In genomic region chr13:95603887-95604533, GRCh38 we compare ENCODE assay signal across 13 cellular contexts. TPM values are rescaled to one million over a fixed set of nuclear protein-coding genes. Genes with fewer than 3 reads are reported as not detected.
DNase-seq lines count a peak whose midpoint lies in the region; ATAC-seq and TF ChIP-seq lines count a peak whose summit lies in the region.
"Had no signal": no experiment of that assay in that cellular context is flagged by ENCODE, and none has a peak within 500 bp of the region (broad histone marks: within the 10 kb centered on the region; RNA-seq: fewer than 3 reads in every experiment).

No MANE protein-coding gene starts in this region.

- no peaks in the 10 kb centered on the region for H3K9me3 ChIP-seq in mammary epithelial cell (replicated peaks; ENCODE audit: insufficient read depth, low read length)
- no peaks in the 10 kb centered on the region for H3K9me3 ChIP-seq in right lobe of liver
- H3K9me3 ChIP-seq: testis had no signal

- CTCF ChIA-PET in mammary epithelial cell (lab: Charles Lee; ENCODE audit: low non-redundant PET): interaction anchor here (0.8 kb wide), 1 partner anchor 183 kb away, joined by 3 read pairs; no protein-coding TSS in a partner anchor

- no peak overlapping the region for H3K4me3 ChIP-seq in mammary epithelial cell (replicated peaks in 1 of 3; ENCODE audit: insufficient read depth in 1 of 3, low read depth in 2 of 3, low read length in 3 of 3)
- no peak overlapping the region for H3K4me3 ChIP-seq in right lobe of liver
- H3K4me3 ChIP-seq: testis had no signal

- TF ChIP-seq POLR2A in right lobe of liver (IDR thresholded peaks at IDR 0.05): no peak

- 15% methylated on average over 12 of the region's 12 CpGs for WGBS in mammary epithelial cell (ENCODE audit: low coverage, missing lambda C conversion rate)
- WGBS in right lobe of liver (ENCODE audit: insufficient coverage, low coverage, low lambda C conversion rate, missing lambda C conversion rate): 17% methylated on average over 10 of the region's 12 CpGs

- peak overlapping the region; percentile 44 for H3K27ac ChIP-seq in mammary epithelial cell (ENCODE audit: insufficient read depth, low read depth, low read length)
- H3K27ac ChIP-seq in right lobe of liver: peak overlapping the region in 2 of 3 donors; percentile 19 to 39
- H3K27ac ChIP-seq: testis had no signal

- no peaks in the 10 kb centered on the region for H4K20me1 ChIP-seq in mammary epithelial cell (ENCODE audit: insufficient read depth, low read length)

- no TSS peak for BruUV-seq in mammary epithelial cell (replicated peaks; lab: Mats Ljungman, UMichigan)

- no peak overlapping the region for H3K9ac ChIP-seq in mammary epithelial cell (ENCODE audit: insufficient read depth, low read length)

- peaks cover 18% of the 10 kb centered on the region for H3K4me1 ChIP-seq in mammary epithelial cell (ENCODE audit: insufficient read depth, low read length)
- H3K4me1 ChIP-seq in right lobe of liver: peaks cover 0 to 36% (median 6%) of the 10 kb centered on the region in 4 donors
- H3K4me1 ChIP-seq: testis had no signal

- peak overlapping the region; percentile 43 for H3K4me2 ChIP-seq in mammary epithelial cell (ENCODE audit: insufficient read depth, low read depth, low read length)

- H2AFZ ChIP-seq in mammary epithelial cell (ENCODE audit: low read depth, low read length): peak overlapping the region; percentile 46

- H3K36me3 ChIP-seq in mammary epithelial cell (ENCODE audit: insufficient read depth, low read length) (peaks cover 15% of the 10 kb centered on the region), right lobe of liver (no peaks in the 10 kb centered on the region)

- DNase-seq in COR-L47 (lab: John Stamatoyannopoulos, UW) (peak; percentile 49), NCI-H1105 (lab: John Stamatoyannopoulos, UW) (peak; percentile 33), mammary epithelial cell (peak; percentile 73), right lobe of liver (peak; percentile 82 to 89 (median 86)), superior temporal gyrus (ENCODE audit: extremely low spot score) (no peak)
- DNase-seq in activated CD4-positive, alpha-beta T cell treated with anti-CD3 and anti-CD28 coated beads for 48 hours: no peak
- DNase-seq: amniotic stem cell; CD8-positive, alpha-beta T cell; NCI-H2081 treated with DMSO at 0.1 percent for 48 hours; testis had no signal

- peak; percentile 87 to 93 (median 91) for ATAC-seq in right lobe of liver
- no peak for ATAC-seq in HG03469 (IDR thresholded peaks at IDR 0.05; ENCODE audit: unreplicated experiment)
- no peak for ATAC-seq in GM18520 (IDR thresholded peaks at IDR 0.05; ENCODE audit: unreplicated experiment)
- ATAC-seq: CD8-positive, alpha-beta T cell; WTC11 had no signal

- in situ Hi-C loops in mammary epithelial cell (cut with MboI; ENCODE audit: low sequenced_read_pairs in 2 of 2): loop anchor here in 1 of 2 donors (25.0 kb wide), 1 partner anchor 233 kb away; no protein-coding TSS in a partner anchor

- intact Hi-C loops in mammary epithelial cell (cut with micrococcal nuclease): no loop called here
- intact Hi-C loops in right lobe of liver (cut with DNase I): loop anchor here in 1 of 2 donors (10.0 kb wide), 1 partner anchor 69 kb away; no protein-coding TSS in a partner anchor

- TF ChIP-seq CTCF in mammary epithelial cell (conservative IDR thresholded peaks at IDR 0.05 in 1 of 2, IDR thresholded peaks at IDR 0.05 in 1 of 2; ENCODE audit: extremely low read depth in 1 of 2, insufficient read depth in 1 of 2, low read depth in 1 of 2, low read length in 2 of 2) (no peak), right lobe of liver (IDR thresholded peaks at IDR 0.05) (no peak)

- dilution Hi-C loops in mammary epithelial cell (cut with HindIII; ENCODE audit: low sequenced_read_pairs): no loop called here

- H3K27me3 ChIP-seq in mammary epithelial cell (ENCODE audit: insufficient read depth, low read length): no peaks in the 10 kb centered on the region
- H3K27me3 ChIP-seq in right lobe of liver: no peaks in the 10 kb centered on the region
- H3K27me3 ChIP-seq: testis had no signal

- no peaks in the 10 kb centered on the region for H3K79me2 ChIP-seq in mammary epithelial cell (ENCODE audit: insufficient read depth, low read length)

RNA-seq across cellular contexts. Expression of gene DZIP1, which starts 40.5 kb away (rescaled TPM):
- total RNA-seq in mammary epithelial cell (10 to 100 TPM; 28.3 to 29.3 TPM), right lobe of liver (1 to 10 TPM in 2 of 6 experiments, under 1 TPM in 4; 0.59 to 1.5 (median 0.94) TPM)
- 8.0 TPM for polyA plus RNA-seq in mammary epithelial cell
- 13.6 TPM for polyA minus RNA-seq in mammary epithelial cell
- total RNA-seq: CD8-positive, alpha-beta T cell had no signal

RNA-seq across cellular contexts. Expression of gene CLDN10, which starts 51.5 kb away (rescaled TPM):
- total RNA-seq in mammary epithelial cell: under 1 TPM in 1 of 2 donors, not detected in 1; 0.17 TPM
- not detected for polyA plus RNA-seq in mammary epithelial cell
- polyA minus RNA-seq in mammary epithelial cell: not detected
- 1 to 10 TPM; 1.1 to 2.0 (median 1.5) TPM for total RNA-seq in right lobe of liver
- total RNA-seq: CD8-positive, alpha-beta T cell had no signal

Comparison
In these comparisons a context has a peak if more than half of its experiments do, and no peak if none do; other contexts are left out.
1. DNase-seq: peak in COR-L47 (single experiment), NCI-H1105 (single experiment), mammary epithelial cell (single experiment) and right lobe of liver (3 of 3); none in superior temporal gyrus (single experiment) and activated CD4-positive, alpha-beta T cell treated with anti-CD3 and anti-CD28 coated beads for 48 hours (single experiment).
2. ATAC-seq: peak in right lobe of liver (4 of 4); none in HG03469 (single experiment) and GM18520 (single experiment).
3. RNA of gene DZIP1, which starts 40.5 kb away (total RNA-seq): 28.3 to 29.3 TPM in mammary epithelial cell; 0.59 to 1.5 TPM in right lobe of liver; every median in the first group is over 10 times any median in the second.